ENCODE assay signal across 8 cellular contexts in genomic region chr4:98939892-98940298, GRCh38. TPM values are rescaled to one million over a fixed set of nuclear protein-coding genes. Genes with fewer than 3 reads are reported as not detected.
DNase-seq lines count a peak whose midpoint lies in the region; ATAC-seq and TF ChIP-seq lines count a peak whose summit lies in the region.

No MANE protein-coding gene starts in this region.

- 0 out of 2 replicates have a peak overlapping the region, but pooled peaks have one; percentile 50 for H2AFZ ChIP-seq in PC-3 (ENCODE audit: low read length)

- H3K27ac ChIP-seq in PC-3 (ENCODE audit: low read length): no peak overlapping the region
- no peak overlapping the region for H3K27ac ChIP-seq in endodermal cell (ENCODE audit: low read depth, low read length)

- H3K4me1 ChIP-seq in PC-3 (ENCODE audit: insufficient read depth, low read length) (peaks cover 6% of the 10 kb centered on the region; the same call in 1 of the 2 replicates), endodermal cell (ENCODE audit: control insufficient read depth, insufficient read depth, low read length) (no peaks in the 10 kb centered on the region), mucosa of descending colon (ENCODE audit: low read depth) (no peaks in the 10 kb centered on the region)

- no peaks in the 10 kb centered on the region for H3K36me3 Mint-ChIP-seq in activated T-cell treated with anti-CD3 and anti-CD28 coated beads, Interleukin-2, amount 50 U/mL, for 4 hours (ENCODE audit: insufficient read depth)
- H3K36me3 Mint-ChIP-seq in endodermal cell (ENCODE audit: low read depth): no peaks in the 10 kb centered on the region

- H3K9me3 Mint-ChIP-seq in activated T-cell treated with anti-CD3 and anti-CD28 coated beads, Interleukin-2, amount 50 U/mL, for 4 hours: no peaks in the 10 kb centered on the region
- H3K9me3 Mint-ChIP-seq in endodermal cell: peaks cover 6% of the 10 kb centered on the region

- 0 to 53% methylated on average over 1 to 2 of the region's 2 CpGs for WGBS in endodermal cell (ENCODE audit: insufficient coverage in 1 of 2, insufficient read length in 1 of 2), 2 experiments

- H3K79me2 ChIP-seq in PC-3 (ENCODE audit: low read length): no peaks in the 10 kb centered on the region

- H3K9me2 ChIP-seq in PC-3 (replicated peaks; ENCODE audit: low read length): no peaks in the 10 kb centered on the region

- H3K9me3 ChIP-seq in PC-3 (ENCODE audit: low read length): no peaks in the 10 kb centered on the region
- peaks cover 2% of the 10 kb centered on the region for H3K9me3 ChIP-seq in endodermal cell (ENCODE audit: control insufficient read depth, low read length)
- no peaks in the 10 kb centered on the region for H3K9me3 ChIP-seq in mucosa of descending colon

- no peak for DNase-seq in activated T-cell treated with anti-CD3 and anti-CD28 coated beads, Interleukin-2, amount 50 U/mL, for 4 hours
- DNase-seq in activated T-cell treated with anti-CD3 and anti-CD28 coated beads, Interleukin-2, amount 50 U/mL, for 1 hour: no peak
- peak; percentile 83 for DNase-seq in PC-3
- peak; percentile 55 for DNase-seq in endodermal cell
- DNase-seq in mucosa of descending colon: peak in 1 of 3 donors; percentile 42
- no peak for DNase-seq in stimulated activated CD4-positive, alpha-beta T cell treated with anti-CD3 and anti-CD28 coated beads, Interleukin-4, amount 100 ng/mL, for 24 hours

- H3K27ac Mint-ChIP-seq in endodermal cell: no peak overlapping the region

- H3K27me3 ChIP-seq in PC-3 (ENCODE audit: low read length): no peaks in the 10 kb centered on the region
- no peaks in the 10 kb centered on the region for H3K27me3 ChIP-seq in endodermal cell (ENCODE audit: control insufficient read depth, insufficient read depth, low read length, poor library complexity, severe bottlenecking)

- no peaks in the 10 kb centered on the region for H3F3A ChIP-seq in PC-3 (ENCODE audit: low read length, unreplicated experiment)

- peak; percentile 35 to 46 for ATAC-seq in activated T-cell treated with anti-CD3 and anti-CD28 coated beads, Interleukin-2, amount 50 U/mL, for 4 hours
- peak; percentile 26 for ATAC-seq in HG02588 (IDR thresholded peaks at IDR 0.05; ENCODE audit: unreplicated experiment)
- peak; percentile 60 for ATAC-seq in PC-3
- ATAC-seq in mucosa of descending colon: peak; percentile 47
- ATAC-seq in HG03135 (IDR thresholded peaks at IDR 0.05; ENCODE audit: unreplicated experiment): no peak

- H4K20me1 ChIP-seq in PC-3 (ENCODE audit: low read length): no peaks in the 10 kb centered on the region

- H3K9ac ChIP-seq in PC-3 (ENCODE audit: low read length): no peak overlapping the region
- H3K9ac ChIP-seq in endodermal cell (ENCODE audit: extremely low read depth, low read length, poor library complexity, severe bottlenecking): no peak overlapping the region

- TF ChIP-seq CTCF in PC-3 (conservative IDR thresholded peaks at IDR 0.05; ENCODE audit: low read depth, low read length) (peak; percentile 74), endodermal cell (conservative IDR thresholded peaks at IDR 0.05) (peak; percentile 86), mucosa of descending colon (IDR thresholded peaks at IDR 0.05) (peak; percentile 30)

- intact Hi-C loops in PC-3 (cut with micrococcal nuclease) (loop anchor here (1.0 to 5.0 kb wide), 2 partner anchors 55 to 117 kb away; partner anchors contain the start of gene METAP1), mucosa of descending colon (cut with DNase I, micrococcal nuclease) (no loop called here)

- peaks cover 15% of the 10 kb centered on the region for H3K4me1 Mint-ChIP-seq in activated T-cell treated with anti-CD3 and anti-CD28 coated beads, Interleukin-2, amount 50 U/mL, for 4 hours (ENCODE audit: low read depth)
- no peaks in the 10 kb centered on the region for H3K4me1 Mint-ChIP-seq in endodermal cell

- no TSS peak for BruUV-seq in PC-3 (replicated peaks; lab: Mats Ljungman, UMichigan)

- CTCF ChIA-PET in PC-3 (lab: Charles Lee): interaction anchor here (0.6 kb wide), 1 partner anchor 550 kb away, joined by 3 read pairs; no protein-coding TSS in a partner anchor

- no peak overlapping the region for H3K4me3 Mint-ChIP-seq in activated T-cell treated with anti-CD3 and anti-CD28 coated beads, Interleukin-2, amount 50 U/mL, for 4 hours
- H3K4me3 Mint-ChIP-seq in endodermal cell: no peak overlapping the region

- H3K36me3 ChIP-seq in PC-3 (ENCODE audit: low read depth, low read length) (no peaks in the 10 kb centered on the region), endodermal cell (ENCODE audit: control insufficient read depth, insufficient read depth, low read length) (no peaks in the 10 kb centered on the region), mucosa of descending colon (ENCODE audit: low read depth) (no peaks in the 10 kb centered on the region)

- POLR2A ChIA-PET in PC-3 (lab: Charles Lee; ENCODE audit: unreplicated experiment): no interaction called here

- H3K4me2 ChIP-seq in PC-3 (ENCODE audit: low read length): no peak overlapping the region

- H3K27me3 Mint-ChIP-seq in activated T-cell treated with anti-CD3 and anti-CD28 coated beads, Interleukin-2, amount 50 U/mL, for 4 hours (ENCODE audit: low read depth): no peaks in the 10 kb centered on the region
- no peaks in the 10 kb centered on the region for H3K27me3 Mint-ChIP-seq in endodermal cell (ENCODE audit: insufficient read depth)

- H3K4me3 ChIP-seq in PC-3 (ENCODE audit: low read length) (no peak overlapping the region), endodermal cell (ENCODE audit: low read length) (no peak overlapping the region), mucosa of descending colon (no peak overlapping the region)

RNA-seq across cellular contexts. Expression of gene EIF4E, which starts 11.0 kb away (rescaled TPM):
- 100 to 1,000 TPM; 196 to 204 (median 198) TPM for total RNA-seq in activated T-cell treated with anti-CD3 and anti-CD28 coated beads, Interleukin-2, amount 50 U/mL, for 4 hours
- 110 and 134 TPM in 2 replicates for total RNA-seq in PC-3 (2014; rRNA removed)
- 100 to 1,000 TPM; 134 to 138 TPM for total RNA-seq in endodermal cell
- 101 TPM for polyA plus RNA-seq in endodermal cell (2013, experiment 1 of 2)
- polyA plus RNA-seq in endodermal cell (2013, experiment 2 of 2): 106 TPM
- 10 to 100 TPM; 66.7 to 87.6 (median 81.0) TPM for total RNA-seq in mucosa of descending colon

RNA-seq across cellular contexts. Expression of gene METAP1, which starts 55.6 kb away (rescaled TPM):
- 10 to 100 TPM; 60.5 to 70.9 (median 69.9) TPM for total RNA-seq in activated T-cell treated with anti-CD3 and anti-CD28 coated beads, Interleukin-2, amount 50 U/mL, for 4 hours
- total RNA-seq in PC-3 (2014; rRNA removed) (53.9 and 54.8 TPM in 2 replicates), endodermal cell (10 to 100 TPM; 51.0 to 53.0 TPM), mucosa of descending colon (10 to 100 TPM; 53.7 to 70.1 (median 55.0) TPM)
- polyA plus RNA-seq in endodermal cell (2013, experiment 1 of 2): 51.9 TPM
- 48.6 TPM for polyA plus RNA-seq in endodermal cell (2013, experiment 2 of 2)

Comparison
In these comparisons a context has a peak if more than half of its experiments do, and no peak if none do; other contexts are left out.
1. DNase-seq: peak in PC-3 (single experiment) and endodermal cell (single experiment); none in activated T-cell treated with anti-CD3 and anti-CD28 coated beads, Interleukin-2, amount 50 U/mL, for 4 hours (single experiment), activated T-cell treated with anti-CD3 and anti-CD28 coated beads, Interleukin-2, amount 50 U/mL, for 1 hour (single experiment) and stimulated activated CD4-positive, alpha-beta T cell treated with anti-CD3 and anti-CD28 coated beads, Interleukin-4, amount 100 ng/mL, for 24 hours (single experiment).
2. CTCF ChIP-seq: peak in every context shown above with its lines; median percentile 86 in endodermal cell; 74 in PC-3; 30 in mucosa of descending colon.